Comparison of ENCODE assay signal across 18 cellular contexts in genomic region chr4:75135068-75135825, GRCh38.
A peak's percentile ranks its signal among the peaks of the same experiment; 100 is the strongest.
DNase-seq lines count a peak whose midpoint lies in the region; ATAC-seq and TF ChIP-seq lines count a peak whose summit lies in the region.
"Had no signal": no experiment of that assay in that cellular context is flagged by ENCODE, and none has a peak within 500 bp of the region (broad histone marks: within the 10 kb centered on the region; RNA-seq: fewer than 3 reads in every experiment).

No MANE protein-coding gene starts in this region.

- no peak overlapping the region for H3K27ac Mint-ChIP-seq in Calu3 (ENCODE audit: unreplicated experiment)
- H3K27ac Mint-ChIP-seq: activated naive CD8-positive, alpha-beta T cell; GM23338; neural progenitor cell had no signal

- no peak overlapping the region for H3K4me3 Mint-ChIP-seq in Calu3 (ENCODE audit: low read depth, unreplicated experiment)
- H3K4me3 Mint-ChIP-seq: activated naive CD8-positive, alpha-beta T cell; GM23338; neural progenitor cell had no signal

- peaks cover 10% of the 10 kb centered on the region for H3K27me3 Mint-ChIP-seq in Calu3 (ENCODE audit: unreplicated experiment)

- peak; percentile 51 for DNase-seq in germinal center (ENCODE audit: low spot score)
- no peak for DNase-seq in foreskin melanocyte
- DNase-seq in Calu3 = no peak
- no peak for DNase-seq in stimulated activated CD8-positive, alpha-beta memory T cell treated with anti-CD3 and anti-CD28 coated beads, Interleukin-4, amount 100 ng/mL, for 48 hours
- no peak for DNase-seq in NCI-H69 (lab: John Stamatoyannopoulos, UW)
- DNase-seq: activated CD8-positive, alpha-beta memory T cell treated with anti-CD3 and anti-CD28 coated beads, Interleukin-2, amount 50 U/mL, for 4 hours; BE2C; effector CD8-positive, alpha-beta T cell; EL; MV-4-11; PC-3; upper lobe of left lung had no signal

- TF ChIP-seq CTCF in Calu3 (IDR thresholded peaks at IDR 0.05; ENCODE audit: unreplicated experiment) = no peak

- no peaks in the 10 kb centered on the region for H3K36me3 Mint-ChIP-seq in Calu3 (ENCODE audit: insufficient read depth, unreplicated experiment)
- H3K36me3 Mint-ChIP-seq: activated naive CD8-positive, alpha-beta T cell had no signal

- CTCF ChIA-PET in Calu3 (lab: Charles Lee) = no interaction called here

- no TSS peak for BruUV-seq in Calu3 (replicated peaks; lab: Mats Ljungman, UMichigan)

- H3K4me1 Mint-ChIP-seq in Calu3 (ENCODE audit: low read depth, unreplicated experiment) = no peaks in the 10 kb centered on the region
- H3K4me1 Mint-ChIP-seq: GM23338, neural progenitor cell had no signal

- ATAC-seq in GM18511 (IDR thresholded peaks at IDR 0.05; ENCODE audit: unreplicated experiment) = peak; percentile 92
- ATAC-seq in GM21447 (IDR thresholded peaks at IDR 0.05; ENCODE audit: unreplicated experiment) = peak; percentile 72
- peak; percentile 88 for ATAC-seq in HG03432 (IDR thresholded peaks at IDR 0.05; ENCODE audit: unreplicated experiment)
- ATAC-seq: GM23338, PC-3 had no signal

- H3K9me3 Mint-ChIP-seq in Calu3 (ENCODE audit: low read depth, unreplicated experiment) = no peaks in the 10 kb centered on the region
- H3K9me3 Mint-ChIP-seq: GM23338 had no signal

- intact Hi-C loops in Calu3 (cut with micrococcal nuclease; ENCODE audit: unreplicated experiment) = no loop called here
